Comparison of ENCODE assay signal across 9 cellular contexts in genomic region chr6:137216875-137217553, GRCh38. TPM values are rescaled to one million over a fixed set of nuclear protein-coding genes. Genes with fewer than 3 reads are reported as not detected.
DNase-seq lines count a peak whose midpoint lies in the region; ATAC-seq and TF ChIP-seq lines count a peak whose summit lies in the region.
"Had no signal": no experiment of that assay in that cellular context is flagged by ENCODE, and none has a peak within 500 bp of the region (broad histone marks: within the 10 kb centered on the region; RNA-seq: fewer than 3 reads in every experiment).

No MANE protein-coding gene starts in this region.

- DNase-seq in RWPE1 (ENCODE audit: low spot score) = peak; percentile 89
- no peak for DNase-seq in esophagus squamous epithelium (lab: John Stamatoyannopoulos, UW)
- no peak for DNase-seq in effector CD4-positive, alpha-beta T cell
- DNase-seq in NAMALWA (ENCODE audit: low spot score) = no peak
- DNase-seq: amniotic stem cell had no signal

- H3K27ac ChIP-seq in RWPE1 (peak overlapping the region; percentile 87), esophagus squamous epithelium (peak overlapping the region; percentile 94 to 100 (median 99)), parathyroid adenoma (peak overlapping the region; percentile 20)

- POLR2A ChIA-PET in RWPE1 (lab: Yijun Ruan, JAX; ENCODE audit: low non-redundant PET) = interaction anchor here (0.6 kb wide), 2 partner anchors 12 to 53 kb away, joined by 3 read pairs; no protein-coding TSS in a partner anchor

- H3K9ac ChIP-seq in parathyroid adenoma = no peak overlapping the region

- intact Hi-C loops in esophagus squamous epithelium (cut with DNase I) = no loop called here

- H3K4me3 ChIP-seq in GM08714 (ENCODE audit: low read length) (peak overlapping the region; percentile 97), esophagus squamous epithelium (peak overlapping the region; percentile 84 to 97 (median 89)), parathyroid adenoma (ENCODE audit: low read depth, low read length) (peak overlapping the region; percentile 97)

- peak in 1 of 4 donors; percentile 51 for TF ChIP-seq POLR2A in esophagus squamous epithelium (IDR thresholded peaks at IDR 0.05)

- H3K27me3 ChIP-seq in esophagus squamous epithelium = no peaks in the 10 kb centered on the region
- H3K27me3 ChIP-seq in parathyroid adenoma (ENCODE audit: control insufficient read depth, insufficient read depth, low read length) = no peaks in the 10 kb centered on the region

- H3K9me3 ChIP-seq in esophagus squamous epithelium (no peaks in the 10 kb centered on the region), parathyroid adenoma (ENCODE audit: control insufficient read depth, low read length) (no peaks in the 10 kb centered on the region)

- TF ChIP-seq CTCF in RWPE1 (conservative IDR thresholded peaks at IDR 0.05; ENCODE audit: low read depth) (no peak), esophagus squamous epithelium (IDR thresholded peaks at IDR 0.05) (no peak), parathyroid adenoma (IDR thresholded peaks at IDR 0.05) (no peak)

- CTCF ChIA-PET in RWPE1 (lab: Yijun Ruan, JAX) = interaction anchor here (0.6 kb wide), 1 partner anchor 111 kb away, joined by 4 read pairs; no protein-coding TSS in a partner anchor

- peak overlapping the region; percentile 67 for H3K4me2 ChIP-seq in parathyroid adenoma (ENCODE audit: low read length)

- H2AFZ ChIP-seq in parathyroid adenoma = no peak overlapping the region

- H3K4me1 ChIP-seq in esophagus squamous epithelium (peaks cover 23 to 90% (median 51%) of the 10 kb centered on the region in 3 donors), parathyroid adenoma (peaks cover 21% of the 10 kb centered on the region)

- no peaks in the 10 kb centered on the region for H3K36me3 ChIP-seq in esophagus squamous epithelium
- H3K36me3 ChIP-seq in parathyroid adenoma (ENCODE audit: control insufficient read depth, insufficient read depth, low read length) = no peaks in the 10 kb centered on the region

- ATAC-seq in HG03025 (IDR thresholded peaks at IDR 0.05; ENCODE audit: low FRiP score, unreplicated experiment) = no peak
- ATAC-seq in GM21447 (IDR thresholded peaks at IDR 0.05; ENCODE audit: unreplicated experiment) = no peak

- peaks cover 52% of the 10 kb centered on the region for H3K79me2 ChIP-seq in parathyroid adenoma

- WGBS in esophagus squamous epithelium, 2 donors = 21 to 30% methylated on average over 12 of the region's 12 CpGs

RNA-seq across cellular contexts. Expression of gene IFNGR1, which starts 2.2 kb away (rescaled TPM):
- total RNA-seq in esophagus squamous epithelium = 10 to 100 TPM; 33.8 to 96.8 (median 84.8) TPM

RNA-seq across cellular contexts. Expression of gene IL22RA2, which starts 43.6 kb away (rescaled TPM):
- not detected for total RNA-seq in esophagus squamous epithelium

Comparison
In these comparisons a context has a peak if more than half of its experiments do, and no peak if none do; other contexts are left out.
1. H3K27ac ChIP-seq: peak in every context shown above with its lines; median percentile 99 in esophagus squamous epithelium; 87 in RWPE1; 20 in parathyroid adenoma.